Comparison of ENCODE assay signal across 13 cellular contexts in the genomic region with DNA sequence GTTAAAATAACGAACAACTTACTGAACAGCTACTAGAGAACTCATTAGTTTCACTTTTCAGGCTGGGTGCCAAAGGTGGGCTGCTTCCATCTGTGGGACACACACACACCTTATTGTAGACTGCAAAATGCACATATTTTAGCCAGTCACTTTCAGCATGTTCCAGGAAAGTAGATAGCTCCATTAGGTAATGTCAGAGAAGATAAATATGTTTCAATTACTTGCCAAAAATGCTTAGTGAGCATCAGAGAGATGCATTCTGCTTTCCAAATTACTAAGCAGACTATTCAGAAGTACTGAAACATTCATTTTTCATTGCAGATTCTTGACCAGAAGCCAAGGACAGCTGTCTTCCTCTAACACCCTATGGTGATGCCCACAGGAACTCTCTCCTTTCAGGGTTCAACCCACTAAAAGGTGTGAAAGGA. TPM values are rescaled to one million over a fixed set of nuclear protein-coding genes. Genes with fewer than 3 reads are reported as not detected.
A peak's percentile ranks its signal among the peaks of the same experiment; 100 is the strongest.
DNase-seq lines count a peak whose midpoint lies in the region; ATAC-seq, FAIRE-seq and TF ChIP-seq lines count a peak whose summit lies in the region.
"Had no signal": no experiment of that assay in that cellular context is flagged by ENCODE, and none has a peak within 500 bp of the region (broad histone marks: within the 10 kb centered on the region; RNA-seq: fewer than 3 reads in every experiment).

No MANE protein-coding gene starts in this region.

- TF ChIP-seq CTCF in fibroblast of lung (conservative IDR thresholded peaks at IDR 0.05 in 1 of 2, IDR thresholded peaks at IDR 0.05 in 1 of 2; ENCODE audit: low read depth in 1 of 2, low read length in 2 of 2) (no peak), adrenal gland (IDR thresholded peaks at IDR 0.05) (no peak), D721Med (IDR thresholded peaks at IDR 0.05; ENCODE audit: insufficient read depth, missing control alignments) (no peak)

- no peak overlapping the region for H2AFZ ChIP-seq in fibroblast of lung (ENCODE audit: low read length)

- intact Hi-C loops in adrenal gland (cut with DNase I): no loop called here

- peak overlapping the region; percentile 45 for H3K4me2 ChIP-seq in fibroblast of lung (ENCODE audit: extremely low read depth, insufficient read depth, low read length)

- H3K4me3 ChIP-seq in fibroblast of lung (replicated peaks in 1 of 4; ENCODE audit: control extremely low read depth in 1 of 4, insufficient read depth in 1 of 4, low read depth in 3 of 4, low read length in 4 of 4): no peak overlapping the region
- H3K4me3 ChIP-seq in adrenal gland: no peak overlapping the region

- H3K4me1 ChIP-seq in fibroblast of lung (ENCODE audit: control insufficient read depth, extremely low read depth, insufficient read depth, low read length) (peaks cover 14% of the 10 kb centered on the region), adrenal gland (replicated peaks in 1 of 2) (peaks cover 0 to 3% of the 10 kb centered on the region in 2 donors)

- 16 to 45% (median 22%) methylated on average over 1 of the region's 1 CpG for WGBS in adrenal gland, 4 donors

- peak in 1 of 2 donors; percentile 82 for DNase-seq in fibroblast of lung (ENCODE audit: low read depth in 2 of 2)
- DNase-seq in adrenal gland: no peak
- no peak for DNase-seq in D721Med (ENCODE audit: insufficient read length, low spot score)
- no peak for DNase-seq in DMS153 (lab: John Stamatoyannopoulos, UW)
- no peak for DNase-seq in NCI-H1930 (lab: John Stamatoyannopoulos, UW)
- DNase-seq: CD8-positive, alpha-beta memory T cell; left colon; NCI-H2029 treated with DMSO at 0.1 percent for 48 hours had no signal

- H4K20me1 ChIP-seq in fibroblast of lung (ENCODE audit: control insufficient read depth, extremely low read depth, insufficient read depth, low read length): no peaks in the 10 kb centered on the region

- no peak for FAIRE-seq in D721Med (lab: Jason Lieb, UNC)
- FAIRE-seq: urothelium cell line had no signal

- H3K36me3 ChIP-seq in fibroblast of lung (ENCODE audit: control insufficient read depth, insufficient read depth, low read length) (no peaks in the 10 kb centered on the region), adrenal gland (replicated peaks in 1 of 2) (no peaks in the 10 kb centered on the region)

- H3K27ac ChIP-seq in fibroblast of lung (ENCODE audit: insufficient read depth, low read length) (no peak overlapping the region), adrenal gland (no peak overlapping the region)

- H3K9me3 ChIP-seq in fibroblast of lung (ENCODE audit: control insufficient read depth, insufficient read depth, low read depth, low read length): no peaks in the 10 kb centered on the region
- no peaks in the 10 kb centered on the region for H3K9me3 ChIP-seq in adrenal gland (replicated peaks in 1 of 3)

- TF ChIP-seq POLR2A in adrenal gland (IDR thresholded peaks at IDR 0.05): no peak

- H3K9ac ChIP-seq in fibroblast of lung (ENCODE audit: insufficient read depth, low read length): no peak overlapping the region

- ATAC-seq in GM18858 (IDR thresholded peaks at IDR 0.05; ENCODE audit: unreplicated experiment) (peak; percentile 76), GM21529 (IDR thresholded peaks at IDR 0.05; ENCODE audit: unreplicated experiment) (peak; percentile 80), HG03442 (IDR thresholded peaks at IDR 0.05; ENCODE audit: unreplicated experiment) (peak; percentile 73)
- ATAC-seq: left colon, Panc1 had no signal

- H3K27me3 ChIP-seq in fibroblast of lung (ENCODE audit: control insufficient read depth, insufficient read depth, low read length) (no peaks in the 10 kb centered on the region), adrenal gland (no peaks in the 10 kb centered on the region)

- H3K79me2 ChIP-seq in fibroblast of lung (ENCODE audit: control insufficient read depth, insufficient read depth, low read length): no peaks in the 10 kb centered on the region

RNA-seq across cellular contexts. Expression of a gene that starts 56.2 kb away (rescaled TPM):
- total RNA-seq in fibroblast of lung (43.7 and 69.9 TPM in 2 replicates), adrenal gland (10 to 100 TPM; 28.7 to 78.1 (median 38.7) TPM)
- polyA plus RNA-seq in fibroblast of lung (22.9 and 23.6 TPM in 2 replicates), adrenal gland (10 to 100 TPM in 1 of 3 donors, 1 to 10 TPM in 2; 2.5 to 19.6 (median 6.0) TPM)
- 11.3 and 15.2 TPM in 2 replicates for polyA plus RNA-seq in fibroblast of lung (2012)
- polyA minus RNA-seq in fibroblast of lung (ENCODE audit: low replicate concordance): 7.9 and 9.6 TPM in 2 replicates
